In the genomic region with DNA sequence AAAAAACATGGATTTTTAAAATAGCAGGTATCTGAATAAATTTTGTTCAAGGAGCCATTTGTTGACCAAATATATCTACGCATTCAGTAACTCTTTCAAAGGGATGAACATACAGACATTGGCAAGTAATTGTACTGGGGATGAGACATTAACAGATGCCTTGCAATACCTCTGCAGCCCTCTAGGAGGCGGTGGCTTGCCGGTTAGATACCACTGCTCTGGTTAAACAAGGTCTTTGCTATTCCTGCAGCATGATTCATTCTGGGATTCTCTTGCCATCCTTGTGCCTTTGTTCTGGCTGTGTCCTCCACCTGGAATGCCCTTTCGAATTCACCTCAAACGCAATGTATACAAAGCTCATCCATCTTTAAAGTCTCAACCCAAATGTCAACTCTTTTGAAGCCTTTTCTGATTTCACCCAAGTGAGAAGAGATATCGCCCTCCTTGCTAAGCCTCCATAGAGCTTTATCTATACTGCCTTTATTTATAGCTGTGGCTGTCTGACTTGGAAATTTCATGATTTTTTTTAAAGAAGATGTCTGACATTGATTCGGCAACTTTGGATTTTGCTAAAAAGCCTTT, we compare ENCODE assay signal across 1 cellular context.
TF ChIP-seq lines count a peak whose summit lies in the region.

No MANE protein-coding gene starts in this region.

TF ChIP-seq in GM12878, 131 proteins besides CTCF, POLR2A, EP300 and RAD21 (continued from another document):
- TF ChIP-seq, protein P1, sequence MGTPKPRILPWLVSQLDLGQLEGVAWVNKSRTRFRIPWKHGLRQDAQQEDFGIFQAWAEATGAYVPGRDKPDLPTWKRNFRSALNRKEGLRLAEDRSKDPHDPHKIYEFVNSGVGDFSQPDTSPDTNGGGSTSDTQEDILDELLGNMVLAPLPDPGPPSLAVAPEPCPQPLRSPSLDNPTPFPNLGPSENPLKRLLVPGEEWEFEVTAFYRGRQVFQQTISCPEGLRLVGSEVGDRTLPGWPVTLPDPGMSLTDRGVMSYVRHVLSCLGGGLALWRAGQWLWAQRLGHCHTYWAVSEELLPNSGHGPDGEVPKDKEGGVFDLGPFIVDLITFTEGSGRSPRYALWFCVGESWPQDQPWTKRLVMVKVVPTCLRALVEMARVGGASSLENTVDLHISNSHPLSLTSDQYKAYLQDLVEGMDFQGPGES (IDR thresholded peaks at IDR 0.05): no peak
- TF ChIP-seq CREM (IDR thresholded peaks at IDR 0.05; ENCODE audit: low read depth) (no peak), TCF7 (IDR thresholded peaks at IDR 0.05; ENCODE audit: borderline replicate concordance) (no peak), GABPA (IDR thresholded peaks at IDR 0.05; ENCODE audit: low read depth) (no peak), SMARCA5 (IDR thresholded peaks at IDR 0.05) (no peak), ZNF207 (IDR thresholded peaks at IDR 0.05; ENCODE audit: borderline replicate concordance) (no peak), PML (IDR thresholded peaks at IDR 0.05; ENCODE audit: low read length) (no peak), CHD4 (IDR thresholded peaks at IDR 0.05) (no peak), CHD1 (IDR thresholded peaks at IDR 0.05; ENCODE audit: low read depth, low read length) (no peak), ZNF24 (IDR thresholded peaks at IDR 0.05) (no peak)
- TF ChIP-seq, protein P2, sequence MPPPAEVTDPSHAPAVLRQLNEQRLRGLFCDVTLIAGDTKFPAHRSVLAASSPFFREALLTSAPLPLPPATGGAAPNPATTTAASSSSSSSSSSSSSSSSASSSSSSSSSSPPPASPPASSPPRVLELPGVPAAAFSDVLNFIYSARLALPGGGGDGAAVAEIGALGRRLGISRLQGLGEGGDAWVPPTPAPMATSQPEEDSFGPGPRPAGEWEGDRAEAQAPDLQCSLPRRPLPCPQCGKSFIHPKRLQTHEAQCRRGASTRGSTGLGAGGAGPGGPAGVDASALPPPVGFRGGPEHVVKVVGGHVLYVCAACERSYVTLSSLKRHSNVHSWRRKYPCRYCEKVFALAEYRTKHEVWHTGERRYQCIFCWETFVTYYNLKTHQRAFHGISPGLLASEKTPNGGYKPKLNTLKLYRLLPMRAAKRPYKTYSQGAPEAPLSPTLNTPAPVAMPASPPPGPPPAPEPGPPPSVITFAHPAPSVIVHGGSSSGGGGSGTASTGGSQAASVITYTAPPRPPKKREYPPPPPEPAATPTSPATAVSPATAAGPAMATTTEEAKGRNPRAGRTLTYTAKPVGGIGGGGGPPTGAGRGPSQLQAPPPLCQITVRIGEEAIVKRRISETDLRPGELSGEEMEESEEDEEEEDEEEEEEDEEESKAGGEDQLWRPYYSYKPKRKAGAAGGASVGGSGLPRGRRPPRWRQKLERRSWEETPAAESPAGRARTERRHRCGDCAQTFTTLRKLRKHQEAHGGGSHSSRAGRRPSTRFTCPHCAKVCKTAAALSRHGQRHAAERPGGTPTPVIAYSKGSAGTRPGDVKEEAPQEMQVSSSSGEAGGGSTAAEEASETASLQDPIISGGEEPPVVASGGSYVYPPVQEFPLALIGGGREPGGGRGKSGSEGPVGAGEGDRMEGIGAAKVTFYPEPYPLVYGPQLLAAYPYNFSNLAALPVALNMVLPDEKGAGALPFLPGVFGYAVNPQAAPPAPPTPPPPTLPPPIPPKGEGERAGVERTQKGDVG (CRISPR knock-in tag; IDR thresholded peaks at IDR 0.05): no peak
- TF ChIP-seq, protein P3, sequence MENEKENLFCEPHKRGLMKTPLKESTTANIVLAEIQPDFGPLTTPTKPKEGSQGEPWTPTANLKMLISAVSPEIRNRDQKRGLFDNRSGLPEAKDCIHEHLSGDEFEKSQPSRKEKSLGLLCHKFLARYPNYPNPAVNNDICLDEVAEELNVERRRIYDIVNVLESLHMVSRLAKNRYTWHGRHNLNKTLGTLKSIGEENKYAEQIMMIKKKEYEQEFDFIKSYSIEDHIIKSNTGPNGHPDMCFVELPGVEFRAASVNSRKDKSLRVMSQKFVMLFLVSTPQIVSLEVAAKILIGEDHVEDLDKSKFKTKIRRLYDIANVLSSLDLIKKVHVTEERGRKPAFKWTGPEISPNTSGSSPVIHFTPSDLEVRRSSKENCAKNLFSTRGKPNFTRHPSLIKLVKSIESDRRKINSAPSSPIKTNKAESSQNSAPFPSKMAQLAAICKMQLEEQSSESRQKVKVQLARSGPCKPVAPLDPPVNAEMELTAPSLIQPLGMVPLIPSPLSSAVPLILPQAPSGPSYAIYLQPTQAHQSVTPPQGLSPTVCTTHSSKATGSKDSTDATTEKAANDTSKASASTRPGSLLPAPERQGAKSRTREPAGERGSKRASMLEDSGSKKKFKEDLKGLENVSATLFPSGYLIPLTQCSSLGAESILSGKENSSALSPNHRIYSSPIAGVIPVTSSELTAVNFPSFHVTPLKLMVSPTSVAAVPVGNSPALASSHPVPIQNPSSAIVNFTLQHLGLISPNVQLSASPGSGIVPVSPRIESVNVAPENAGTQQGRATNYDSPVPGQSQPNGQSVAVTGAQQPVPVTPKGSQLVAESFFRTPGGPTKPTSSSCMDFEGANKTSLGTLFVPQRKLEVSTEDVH (IDR thresholded peaks at IDR 0.05; ENCODE audit: low read depth, partially characterized antibody): no peak
- TF ChIP-seq, protein P4, sequence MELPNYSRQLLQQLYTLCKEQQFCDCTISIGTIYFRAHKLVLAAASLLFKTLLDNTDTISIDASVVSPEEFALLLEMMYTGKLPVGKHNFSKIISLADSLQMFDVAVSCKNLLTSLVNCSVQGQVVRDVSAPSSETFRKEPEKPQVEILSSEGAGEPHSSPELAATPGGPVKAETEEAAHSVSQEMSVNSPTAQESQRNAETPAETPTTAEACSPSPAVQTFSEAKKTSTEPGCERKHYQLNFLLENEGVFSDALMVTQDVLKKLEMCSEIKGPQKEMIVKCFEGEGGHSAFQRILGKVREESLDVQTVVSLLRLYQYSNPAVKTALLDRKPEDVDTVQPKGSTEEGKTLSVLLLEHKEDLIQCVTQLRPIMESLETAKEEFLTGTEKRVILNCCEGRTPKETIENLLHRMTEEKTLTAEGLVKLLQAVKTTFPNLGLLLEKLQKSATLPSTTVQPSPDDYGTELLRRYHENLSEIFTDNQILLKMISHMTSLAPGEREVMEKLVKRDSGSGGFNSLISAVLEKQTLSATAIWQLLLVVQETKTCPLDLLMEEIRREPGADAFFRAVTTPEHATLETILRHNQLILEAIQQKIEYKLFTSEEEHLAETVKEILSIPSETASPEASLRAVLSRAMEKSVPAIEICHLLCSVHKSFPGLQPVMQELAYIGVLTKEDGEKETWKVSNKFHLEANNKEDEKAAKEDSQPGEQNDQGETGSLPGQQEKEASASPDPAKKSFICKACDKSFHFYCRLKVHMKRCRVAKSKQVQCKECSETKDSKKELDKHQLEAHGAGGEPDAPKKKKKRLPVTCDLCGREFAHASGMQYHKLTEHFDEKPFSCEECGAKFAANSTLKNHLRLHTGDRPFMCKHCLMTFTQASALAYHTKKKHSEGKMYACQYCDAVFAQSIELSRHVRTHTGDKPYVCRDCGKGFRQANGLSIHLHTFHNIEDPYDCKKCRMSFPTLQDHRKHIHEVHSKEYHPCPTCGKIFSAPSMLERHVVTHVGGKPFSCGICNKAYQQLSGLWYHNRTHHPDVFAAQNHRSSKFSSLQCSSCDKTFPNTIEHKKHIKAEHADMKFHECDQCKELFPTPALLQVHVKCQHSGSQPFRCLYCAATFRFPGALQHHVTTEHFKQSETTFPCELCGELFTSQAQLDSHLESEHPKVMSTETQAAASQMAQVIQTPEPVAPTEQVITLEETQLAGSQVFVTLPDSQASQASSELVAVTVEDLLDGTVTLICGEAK (IDR thresholded peaks at IDR 0.05; ENCODE audit: borderline replicate concordance): no peak
- TF ChIP-seq, protein P5, sequence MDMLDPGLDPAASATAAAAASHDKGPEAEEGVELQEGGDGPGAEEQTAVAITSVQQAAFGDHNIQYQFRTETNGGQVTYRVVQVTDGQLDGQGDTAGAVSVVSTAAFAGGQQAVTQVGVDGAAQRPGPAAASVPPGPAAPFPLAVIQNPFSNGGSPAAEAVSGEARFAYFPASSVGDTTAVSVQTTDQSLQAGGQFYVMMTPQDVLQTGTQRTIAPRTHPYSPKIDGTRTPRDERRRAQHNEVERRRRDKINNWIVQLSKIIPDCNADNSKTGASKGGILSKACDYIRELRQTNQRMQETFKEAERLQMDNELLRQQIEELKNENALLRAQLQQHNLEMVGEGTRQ (IDR thresholded peaks at IDR 0.05; ENCODE audit: borderline replicate concordance, low read depth, low read length): no peak
- TF ChIP-seq, protein P6, sequence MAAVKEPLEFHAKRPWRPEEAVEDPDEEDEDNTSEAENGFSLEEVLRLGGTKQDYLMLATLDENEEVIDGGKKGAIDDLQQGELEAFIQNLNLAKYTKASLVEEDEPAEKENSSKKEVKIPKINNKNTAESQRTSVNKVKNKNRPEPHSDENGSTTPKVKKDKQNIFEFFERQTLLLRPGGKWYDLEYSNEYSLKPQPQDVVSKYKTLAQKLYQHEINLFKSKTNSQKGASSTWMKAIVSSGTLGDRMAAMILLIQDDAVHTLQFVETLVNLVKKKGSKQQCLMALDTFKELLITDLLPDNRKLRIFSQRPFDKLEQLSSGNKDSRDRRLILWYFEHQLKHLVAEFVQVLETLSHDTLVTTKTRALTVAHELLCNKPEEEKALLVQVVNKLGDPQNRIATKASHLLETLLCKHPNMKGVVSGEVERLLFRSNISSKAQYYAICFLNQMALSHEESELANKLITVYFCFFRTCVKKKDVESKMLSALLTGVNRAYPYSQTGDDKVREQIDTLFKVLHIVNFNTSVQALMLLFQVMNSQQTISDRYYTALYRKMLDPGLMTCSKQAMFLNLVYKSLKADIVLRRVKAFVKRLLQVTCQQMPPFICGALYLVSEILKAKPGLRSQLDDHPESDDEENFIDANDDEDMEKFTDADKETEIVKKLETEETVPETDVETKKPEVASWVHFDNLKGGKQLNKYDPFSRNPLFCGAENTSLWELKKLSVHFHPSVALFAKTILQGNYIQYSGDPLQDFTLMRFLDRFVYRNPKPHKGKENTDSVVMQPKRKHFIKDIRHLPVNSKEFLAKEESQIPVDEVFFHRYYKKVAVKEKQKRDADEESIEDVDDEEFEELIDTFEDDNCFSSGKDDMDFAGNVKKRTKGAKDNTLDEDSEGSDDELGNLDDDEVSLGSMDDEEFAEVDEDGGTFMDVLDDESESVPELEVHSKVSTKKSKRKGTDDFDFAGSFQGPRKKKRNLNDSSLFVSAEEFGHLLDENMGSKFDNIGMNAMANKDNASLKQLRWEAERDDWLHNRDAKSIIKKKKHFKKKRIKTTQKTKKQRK (IDR thresholded peaks at IDR 0.05; ENCODE audit: low read depth, low read length): no peak
